2 cellular contexts compared by ENCODE assay signal in the genomic region with DNA sequence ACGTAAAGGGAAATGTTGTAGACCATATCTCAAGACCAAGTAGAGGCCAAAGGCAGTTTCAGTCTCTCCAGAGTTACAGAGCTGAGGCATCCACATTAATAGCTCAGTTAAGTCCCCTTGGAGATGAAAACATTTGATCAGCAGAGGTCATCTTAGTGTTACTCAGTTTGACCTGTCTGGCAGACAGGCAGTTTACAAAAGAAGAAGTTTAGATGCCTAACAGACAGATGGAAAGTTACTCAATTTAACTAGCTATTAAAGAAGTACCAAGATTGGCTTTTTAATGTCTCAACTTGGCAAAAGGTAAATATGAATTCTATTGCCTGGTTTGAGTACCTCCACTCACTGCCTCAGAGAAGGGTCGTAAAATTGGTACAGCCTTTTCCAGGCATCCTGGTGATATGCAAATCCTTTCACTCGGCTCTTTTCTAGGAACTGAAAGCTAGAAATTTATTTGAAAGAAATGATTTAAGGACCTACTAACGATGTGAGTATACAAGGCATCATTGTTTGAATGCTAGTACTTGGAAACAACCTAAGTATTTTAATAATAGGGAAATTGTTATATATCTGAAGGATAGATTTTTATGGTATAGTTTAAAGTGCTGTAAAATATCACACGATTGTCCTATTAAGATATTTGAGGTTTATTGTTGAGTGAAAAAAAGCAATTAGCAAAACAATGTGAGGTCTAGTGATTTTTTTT.
TF ChIP-seq lines count a peak whose summit lies in the region.

No MANE protein-coding gene starts in this region.

TF ChIP-seq in liver, 16 proteins besides CTCF, POLR2A, EP300 and RAD21:
- TF ChIP-seq, protein P1, sequence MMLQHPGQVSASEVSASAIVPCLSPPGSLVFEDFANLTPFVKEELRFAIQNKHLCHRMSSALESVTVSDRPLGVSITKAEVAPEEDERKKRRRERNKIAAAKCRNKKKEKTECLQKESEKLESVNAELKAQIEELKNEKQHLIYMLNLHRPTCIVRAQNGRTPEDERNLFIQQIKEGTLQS (IDR thresholded peaks at IDR 0.05) = no peak
- TF ChIP-seq YY1 (IDR thresholded peaks at IDR 0.05) = no peak
- TF ChIP-seq SP1 (IDR thresholded peaks at IDR 0.05) = no peak
- TF ChIP-seq HNF4A (conservative IDR thresholded peaks at IDR 0.05) = peak; percentile 10 to 13
- peak in 1 of 2 donors; percentile 19 for TF ChIP-seq RXRA (IDR thresholded peaks at IDR 0.05)
- peak; percentile 59 for TF ChIP-seq NR2F2 (IDR thresholded peaks at IDR 0.05)

TF ChIP-seq in HepG2, 621 proteins besides CTCF, POLR2A, EP300 and RAD21:
- no peak for TF ChIP-seq SNAI1 (CRISPR knock-in tag; IDR thresholded peaks at IDR 0.05; ENCODE audit: borderline replicate concordance)
